1 cellular context compared by ENCODE assay signal in genomic region chr12:67268896-67269631, GRCh38.
TF ChIP-seq lines count a peak whose summit lies in the region.

CAND1 (plus strand) TSS chr12:67269358; CDS start chr12:67269718, 360 bp downstream.

TF ChIP-seq in GM12878, 131 proteins besides CTCF, POLR2A, EP300 and RAD21 (continued from another document and continues in another):
- TF ChIP-seq, protein P1, sequence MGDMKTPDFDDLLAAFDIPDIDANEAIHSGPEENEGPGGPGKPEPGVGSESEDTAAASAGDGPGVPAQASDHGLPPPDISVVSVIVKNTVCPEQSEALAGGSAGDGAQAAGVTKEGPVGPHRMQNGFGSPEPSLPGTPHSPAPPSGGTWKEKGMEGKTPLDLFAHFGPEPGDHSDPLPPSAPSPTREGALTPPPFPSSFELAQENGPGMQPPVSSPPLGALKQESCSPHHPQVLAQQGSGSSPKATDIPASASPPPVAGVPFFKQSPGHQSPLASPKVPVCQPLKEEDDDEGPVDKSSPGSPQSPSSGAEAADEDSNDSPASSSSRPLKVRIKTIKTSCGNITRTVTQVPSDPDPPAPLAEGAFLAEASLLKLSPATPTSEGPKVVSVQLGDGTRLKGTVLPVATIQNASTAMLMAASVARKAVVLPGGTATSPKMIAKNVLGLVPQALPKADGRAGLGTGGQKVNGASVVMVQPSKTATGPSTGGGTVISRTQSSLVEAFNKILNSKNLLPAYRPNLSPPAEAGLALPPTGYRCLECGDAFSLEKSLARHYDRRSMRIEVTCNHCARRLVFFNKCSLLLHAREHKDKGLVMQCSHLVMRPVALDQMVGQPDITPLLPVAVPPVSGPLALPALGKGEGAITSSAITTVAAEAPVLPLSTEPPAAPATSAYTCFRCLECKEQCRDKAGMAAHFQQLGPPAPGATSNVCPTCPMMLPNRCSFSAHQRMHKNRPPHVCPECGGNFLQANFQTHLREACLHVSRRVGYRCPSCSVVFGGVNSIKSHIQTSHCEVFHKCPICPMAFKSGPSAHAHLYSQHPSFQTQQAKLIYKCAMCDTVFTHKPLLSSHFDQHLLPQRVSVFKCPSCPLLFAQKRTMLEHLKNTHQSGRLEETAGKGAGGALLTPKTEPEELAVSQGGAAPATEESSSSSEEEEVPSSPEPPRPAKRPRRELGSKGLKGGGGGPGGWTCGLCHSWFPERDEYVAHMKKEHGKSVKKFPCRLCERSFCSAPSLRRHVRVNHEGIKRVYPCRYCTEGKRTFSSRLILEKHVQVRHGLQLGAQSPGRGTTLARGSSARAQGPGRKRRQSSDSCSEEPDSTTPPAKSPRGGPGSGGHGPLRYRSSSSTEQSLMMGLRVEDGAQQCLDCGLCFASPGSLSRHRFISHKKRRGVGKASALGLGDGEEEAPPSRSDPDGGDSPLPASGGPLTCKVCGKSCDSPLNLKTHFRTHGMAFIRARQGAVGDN (IDR thresholded peaks at IDR 0.05) = peak; percentile 63; the same call in 1 of the 2 replicates
- TF ChIP-seq SMAD1 (IDR thresholded peaks at IDR 0.05; ENCODE audit: low read depth, partially characterized antibody) (peak; percentile 61), NFIC (IDR thresholded peaks at IDR 0.05; ENCODE audit: low read depth, low read length) (no peak; the same call in 1 of the 2 replicates), IRF3 (IDR thresholded peaks at IDR 0.05) (no peak; the same call in 1 of the 2 replicates), HDGF (IDR thresholded peaks at IDR 0.05) (peak; percentile 31; the same call in 1 of the 2 replicates), ZBTB40 (IDR thresholded peaks at IDR 0.05; ENCODE audit: borderline replicate concordance) (peak; percentile 84), ZNF384 (IDR thresholded peaks at IDR 0.05; ENCODE audit: borderline replicate concordance, low read depth, low read length) (peak; percentile 98), RUNX3 (IDR thresholded peaks at IDR 0.05; ENCODE audit: low read length) (peak; percentile 97), USF1 (IDR thresholded peaks at IDR 0.05; ENCODE audit: borderline replicate concordance, extremely low read length, insufficient read depth, low read depth, low read length) (no peak), SUZ12 (IDR thresholded peaks at IDR 0.05; ENCODE audit: unreplicated experiment) (no peak), SRF (IDR thresholded peaks at IDR 0.05; ENCODE audit: low read depth in 2 of 2, low read length in 2 of 2) (0 out of 4 replicates have a peak, but pooled peaks of 1 of the 2 experiments have one; percentile 14), BMI1 (IDR thresholded peaks at IDR 0.05; ENCODE audit: borderline replicate concordance) (peak; percentile 91), KAT2A (conservative IDR thresholded peaks at IDR 0.05; ENCODE audit: control insufficient read depth, low read depth, low read length) (no peak), FOXM1 (IDR thresholded peaks at IDR 0.05; ENCODE audit: low read depth, low read length) (peak; percentile 60; the same call in 1 of the 2 replicates), SREBF2 (IDR thresholded peaks at IDR 0.05; ENCODE audit: low read length) (no peak), HDAC6 (IDR thresholded peaks at IDR 0.05; ENCODE audit: unreplicated experiment) (no peak), CREM (IDR thresholded peaks at IDR 0.05; ENCODE audit: low read depth) (peak; percentile 77), ZNF24 (IDR thresholded peaks at IDR 0.05) (no peak), IRF5 (IDR thresholded peaks at IDR 0.05; ENCODE audit: borderline replicate concordance) (peak; percentile 93), SIX5 (IDR thresholded peaks at IDR 0.05; ENCODE audit: low read depth, low read length, severe bottlenecking) (no peak), CUX1 (IDR thresholded peaks at IDR 0.05; ENCODE audit: insufficient replicate concordance, low read depth, low read length) (peak; percentile 37), ZNF622 (IDR thresholded peaks at IDR 0.05) (no peak), PAX8 (IDR thresholded peaks at IDR 0.05) (0 out of 2 replicates have a peak, but pooled peaks have one; percentile 76), BHLHE40 (IDR thresholded peaks at IDR 0.05; ENCODE audit: borderline replicate concordance in 1 of 2, low read depth in 2 of 2, low read length in 1 of 2) (peak; percentile 41 to 70; a peak in 3 of 4 replicates), SIN3A (IDR thresholded peaks at IDR 0.05; ENCODE audit: low read depth, low read length) (0 out of 2 replicates have a peak, but pooled peaks have one; percentile 41), HDAC2 (IDR thresholded peaks at IDR 0.05) (no peak), WRNIP1 (IDR thresholded peaks at IDR 0.05; ENCODE audit: borderline replicate concordance, low read depth, low read length) (no peak), MXI1 (IDR thresholded peaks at IDR 0.05; ENCODE audit: low read depth, low read length) (peak; percentile 96), MYC (IDR thresholded peaks at IDR 0.05; ENCODE audit: insufficient read depth, insufficient read length, insufficient replicate concordance, low read length, severe bottlenecking) (peak; percentile 17)
- TF ChIP-seq, protein P2, sequence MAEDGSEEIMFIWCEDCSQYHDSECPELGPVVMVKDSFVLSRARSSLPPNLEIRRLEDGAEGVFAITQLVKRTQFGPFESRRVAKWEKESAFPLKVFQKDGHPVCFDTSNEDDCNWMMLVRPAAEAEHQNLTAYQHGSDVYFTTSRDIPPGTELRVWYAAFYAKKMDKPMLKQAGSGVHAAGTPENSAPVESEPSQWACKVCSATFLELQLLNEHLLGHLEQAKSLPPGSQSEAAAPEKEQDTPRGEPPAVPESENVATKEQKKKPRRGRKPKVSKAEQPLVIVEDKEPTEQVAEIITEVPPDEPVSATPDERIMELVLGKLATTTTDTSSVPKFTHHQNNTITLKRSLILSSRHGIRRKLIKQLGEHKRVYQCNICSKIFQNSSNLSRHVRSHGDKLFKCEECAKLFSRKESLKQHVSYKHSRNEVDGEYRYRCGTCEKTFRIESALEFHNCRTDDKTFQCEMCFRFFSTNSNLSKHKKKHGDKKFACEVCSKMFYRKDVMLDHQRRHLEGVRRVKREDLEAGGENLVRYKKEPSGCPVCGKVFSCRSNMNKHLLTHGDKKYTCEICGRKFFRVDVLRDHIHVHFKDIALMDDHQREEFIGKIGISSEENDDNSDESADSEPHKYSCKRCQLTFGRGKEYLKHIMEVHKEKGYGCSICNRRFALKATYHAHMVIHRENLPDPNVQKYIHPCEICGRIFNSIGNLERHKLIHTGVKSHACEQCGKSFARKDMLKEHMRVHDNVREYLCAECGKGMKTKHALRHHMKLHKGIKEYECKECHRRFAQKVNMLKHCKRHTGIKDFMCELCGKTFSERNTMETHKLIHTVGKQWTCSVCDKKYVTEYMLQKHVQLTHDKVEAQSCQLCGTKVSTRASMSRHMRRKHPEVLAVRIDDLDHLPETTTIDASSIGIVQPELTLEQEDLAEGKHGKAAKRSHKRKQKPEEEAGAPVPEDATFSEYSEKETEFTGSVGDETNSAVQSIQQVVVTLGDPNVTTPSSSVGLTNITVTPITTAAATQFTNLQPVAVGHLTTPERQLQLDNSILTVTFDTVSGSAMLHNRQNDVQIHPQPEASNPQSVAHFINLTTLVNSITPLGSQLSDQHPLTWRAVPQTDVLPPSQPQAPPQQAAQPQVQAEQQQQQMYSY (CRISPR knock-in tag; IDR thresholded peaks at IDR 0.05) = no peak
- TF ChIP-seq, protein P3, sequence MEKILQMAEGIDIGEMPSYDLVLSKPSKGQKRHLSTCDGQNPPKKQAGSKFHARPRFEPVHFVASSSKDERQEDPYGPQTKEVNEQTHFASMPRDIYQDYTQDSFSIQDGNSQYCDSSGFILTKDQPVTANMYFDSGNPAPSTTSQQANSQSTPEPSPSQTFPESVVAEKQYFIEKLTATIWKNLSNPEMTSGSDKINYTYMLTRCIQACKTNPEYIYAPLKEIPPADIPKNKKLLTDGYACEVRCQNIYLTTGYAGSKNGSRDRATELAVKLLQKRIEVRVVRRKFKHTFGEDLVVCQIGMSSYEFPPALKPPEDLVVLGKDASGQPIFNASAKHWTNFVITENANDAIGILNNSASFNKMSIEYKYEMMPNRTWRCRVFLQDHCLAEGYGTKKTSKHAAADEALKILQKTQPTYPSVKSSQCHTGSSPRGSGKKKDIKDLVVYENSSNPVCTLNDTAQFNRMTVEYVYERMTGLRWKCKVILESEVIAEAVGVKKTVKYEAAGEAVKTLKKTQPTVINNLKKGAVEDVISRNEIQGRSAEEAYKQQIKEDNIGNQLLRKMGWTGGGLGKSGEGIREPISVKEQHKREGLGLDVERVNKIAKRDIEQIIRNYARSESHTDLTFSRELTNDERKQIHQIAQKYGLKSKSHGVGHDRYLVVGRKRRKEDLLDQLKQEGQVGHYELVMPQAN (conservative IDR thresholded peaks at IDR 0.05) = 0 out of 2 replicates have a peak, but pooled peaks have one; percentile 10
